22 cellular contexts compared by ENCODE assay signal in the genomic region with DNA sequence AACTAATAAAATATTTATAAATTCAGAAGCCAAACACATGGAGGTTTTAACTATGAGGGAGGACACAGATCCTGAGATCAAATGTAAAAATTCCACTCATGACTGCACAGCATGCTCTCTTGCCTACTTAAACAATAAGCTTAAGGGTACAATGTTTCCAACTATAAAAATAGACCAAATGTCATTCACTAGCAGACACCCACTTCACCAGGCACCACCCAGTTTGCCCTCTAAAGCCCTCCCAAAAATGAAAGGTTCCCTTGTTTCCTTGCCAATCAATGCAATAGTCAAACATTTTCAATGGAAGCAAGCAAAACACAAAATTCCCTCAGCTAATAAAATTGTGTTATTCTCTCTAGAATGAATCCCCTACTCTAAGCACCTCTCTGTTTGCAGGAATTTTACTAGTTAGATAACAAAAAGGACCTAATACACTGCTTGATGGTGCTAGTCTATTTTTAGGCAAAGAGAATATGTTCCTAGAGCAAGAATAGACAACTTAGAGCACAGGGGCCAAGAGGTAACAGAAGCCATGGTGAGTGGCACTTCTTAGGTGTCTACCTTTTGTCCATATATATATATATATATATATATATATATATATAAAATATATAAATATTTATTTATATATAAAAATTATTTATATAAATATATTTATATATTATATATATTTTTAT.
"Had no signal": no experiment of that assay in that cellular context is flagged by ENCODE, and none has a peak within 500 bp of the region (broad histone marks: within the 10 kb centered on the region; RNA-seq: fewer than 3 reads in every experiment).

No MANE protein-coding gene starts in this region.

- H3K27me3 ChIP-seq: gastrocnemius medialis, suprapubic skin, transverse colon, vagina had no signal

- H3K4me1 ChIP-seq: suprapubic skin, transverse colon, vagina had no signal

- H3K27ac ChIP-seq: gastrocnemius medialis, skin epidermis, suprapubic skin, transverse colon, vagina had no signal

- H3K4me3 ChIP-seq: gastrocnemius medialis, lung, skin epidermis, suprapubic skin, transverse colon, vagina had no signal

- DNase-seq: activated CD4-positive, alpha-beta T cell treated with anti-CD3 and anti-CD28 coated beads, Interleukin-2, amount 50 U/mL, for 1 hour; activated CD4-positive, CD25-positive, alpha-beta regulatory T cell; activated CD8-positive, alpha-beta memory T cell treated with anti-CD3 and anti-CD28 coated beads, Interleukin-2, amount 50 U/mL, for 4 hours; activated effector memory CD4-positive, alpha-beta T cell treated with Interleukin-2 at 50 U/mL for 16 hours; activated naive CD4-positive, alpha-beta T cell treated with anti-CD3 and anti-CD28 coated beads, Interleukin-2, amount 10 ng/mL, durations not matched to agents 7 days and 5 days; activated naive CD8-positive, alpha-beta T cell treated with anti-CD3 and anti-CD28 coated beads, Interleukin-2, amount 50 U/mL, for 24 hours; activated T-cell treated with anti-CD3 and anti-CD28 coated beads, Interleukin-2, amount 50 U/mL, for 4 hours; anterior cingulate cortex; cortex of kidney; gastrocnemius medialis; left colon; posterior cingulate gyrus; stimulated activated CD4-positive, alpha-beta T cell treated with anti-CD3 and anti-CD28 coated beads, Interleukin-15, amount 100 ng/mL, for 24 hours; stimulated activated CD4-positive, alpha-beta T cell treated with anti-CD3 and anti-CD28 coated beads, Interleukin-2, amount 100 ng/mL, for 48 hours; T-helper 1 cell; T-helper 9 cell; transverse colon had no signal

- ATAC-seq: activated naive CD8-positive, alpha-beta T cell treated with anti-CD3 and anti-CD28 coated beads, Interleukin-2, amount 50 U/mL, for 24 hours; activated T-cell treated with anti-CD3 and anti-CD28 coated beads, Interleukin-2, amount 50 U/mL, for 4 hours; left colon; natural killer cell treated with Interleukin-12 subunit alpha and Interleukin-12 subunit beta and Interleukin-15 and Interleukin-18, amount 100 ng/mL, for 72 hours had no signal

- H3K36me3 ChIP-seq: suprapubic skin, transverse colon, vagina had no signal

- H3K9me3 ChIP-seq: suprapubic skin had no signal
